ENCODE assay signal across 12 cellular contexts in the genomic region with DNA sequence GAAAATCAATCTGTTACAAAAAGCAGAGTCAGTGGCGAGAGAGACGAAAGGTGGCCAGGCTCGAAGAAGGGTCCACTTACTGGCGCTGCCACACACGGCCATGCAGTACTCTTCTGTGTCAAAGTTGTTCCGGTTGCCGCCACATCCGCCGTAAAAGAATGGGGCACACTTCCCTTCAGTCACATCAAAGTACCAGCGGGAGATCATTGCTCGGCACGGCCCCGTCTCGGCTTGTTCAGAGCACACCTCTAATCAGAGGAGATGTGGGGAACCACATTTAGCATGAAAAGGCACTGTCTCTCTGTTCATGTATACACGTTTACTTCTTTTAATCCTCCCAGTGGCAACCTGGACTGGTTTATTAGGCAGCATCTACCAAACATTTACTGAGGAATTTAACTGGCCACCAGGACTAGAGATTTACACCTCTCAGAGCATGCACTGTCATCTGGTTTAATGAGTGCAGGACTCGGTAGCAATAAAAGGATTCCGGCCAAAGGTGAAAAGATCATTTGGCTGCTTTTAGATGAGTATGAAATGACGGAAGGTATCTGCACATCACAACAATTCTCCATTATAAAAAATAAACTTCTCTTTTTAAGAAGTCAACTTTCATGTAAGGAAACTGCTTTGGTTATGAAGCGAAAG.
DNase-seq lines count a peak whose midpoint lies in the region; ATAC-seq and TF ChIP-seq lines count a peak whose summit lies in the region.
"Had no signal": no experiment of that assay in that cellular context is flagged by ENCODE, and none has a peak within 500 bp of the region (broad histone marks: within the 10 kb centered on the region; RNA-seq: fewer than 3 reads in every experiment).

No MANE protein-coding gene starts in this region.

- no peaks in the 10 kb centered on the region for H3K36me3 ChIP-seq in mesendoderm (ENCODE audit: control insufficient read depth, insufficient read depth, low read length)
- H3K36me3 ChIP-seq in transverse colon, result no peaks in the 10 kb centered on the region
- peaks cover 0 to 40% of the 10 kb centered on the region in 2 donors for H3K36me3 ChIP-seq in gastroesophageal sphincter

- H4K8ac ChIP-seq in mesendoderm (ENCODE audit: low read depth, low read length), result no peak overlapping the region

- POLR2A ChIA-PET in activated CD4-positive, alpha-beta T cell treated with anti-CD3 and anti-CD28 coated beads for 36 hours (lab: Charles Lee), result no interaction called here

- peak in 2 of 5 experiments; percentile 10 to 22 for TF ChIP-seq CTCF in transverse colon (IDR thresholded peaks at IDR 0.05)
- no peak for TF ChIP-seq CTCF in gastroesophageal sphincter (IDR thresholded peaks at IDR 0.05)

- no peak overlapping the region for H2AK5ac ChIP-seq in mesendoderm (ENCODE audit: low read length)

- peaks cover 13% of the 10 kb centered on the region for H3K4me1 Mint-ChIP-seq in activated CD4-positive, alpha-beta T cell treated with anti-CD3 and anti-CD28 coated beads for 36 hours
- H3K4me1 Mint-ChIP-seq in activated naive CD4-positive, alpha-beta T cell treated with anti-CD3 and anti-CD28 coated beads for 36 hours (ENCODE audit: low read depth), result peaks cover 3% of the 10 kb centered on the region

- no peaks in the 10 kb centered on the region for H3K9me3 ChIP-seq in transverse colon
- no peaks in the 10 kb centered on the region for H3K9me3 ChIP-seq in gastroesophageal sphincter
- H3K9me3 ChIP-seq: testis had no signal

- in situ Hi-C loops in transverse colon (cut with MboI; ENCODE audit: low pct_ligation_motif_present in 1 of 4, low pct_unique_long_range_greater_than_20kb in 1 of 4, low sequenced_read_pairs in 3 of 4), result no loop called here

- no peak overlapping the region for H2BK120ac ChIP-seq in mesendoderm (ENCODE audit: low read depth, low read length)

- DNase-seq in activated CD4-positive, alpha-beta T cell treated with anti-CD3 and anti-CD28 coated beads for 36 hours, result peak; percentile 66
- DNase-seq in activated CD4-positive, alpha-beta T cell treated with anti-CD3 and anti-CD28 coated beads for 1 hour, result no peak
- peak; percentile 65 for DNase-seq in activated naive CD4-positive, alpha-beta T cell treated with anti-CD3 and anti-CD28 coated beads for 36 hours
- DNase-seq in mesendoderm (no peak), transverse colon (peak; percentile 42), GM03348 (ENCODE audit: low spot score) (no peak)
- DNase-seq: NCI-H187 treated with DMSO at 0.1 percent for 48 hours, PC-9, testis had no signal

- intact Hi-C loops in activated CD4-positive, alpha-beta T cell treated with anti-CD3 and anti-CD28 coated beads for 36 hours (cut with DNase I, micrococcal nuclease), result no loop called here
- intact Hi-C loops in activated naive CD4-positive, alpha-beta T cell treated with anti-CD3 and anti-CD28 coated beads for 36 hours (cut with micrococcal nuclease), result loop anchor here (5.0 kb wide), 1 partner anchor 103 kb away; no protein-coding TSS in a partner anchor
- intact Hi-C loops in transverse colon (cut with DNase I; ENCODE audit: low total_unique reads), result no loop called here

- H2BK5ac ChIP-seq in mesendoderm (ENCODE audit: low read length), result no peak overlapping the region

- CTCF ChIA-PET in activated CD4-positive, alpha-beta T cell treated with anti-CD3 and anti-CD28 coated beads for 36 hours (lab: Charles Lee), result no interaction called here
- CTCF ChIA-PET in activated naive CD4-positive, alpha-beta T cell treated with anti-CD3 and anti-CD28 coated beads for 36 hours (lab: Charles Lee), result no interaction called here

- H4K5ac ChIP-seq in mesendoderm (ENCODE audit: low read length), result no peak overlapping the region

- no peak overlapping the region for H3K4ac ChIP-seq in mesendoderm (ENCODE audit: low read depth, low read length)

- H3K23ac ChIP-seq in mesendoderm (ENCODE audit: low read length), result no peak overlapping the region

- no peak overlapping the region for H3K4me2 ChIP-seq in mesendoderm (ENCODE audit: low read length)
- H3K4me2 ChIP-seq: PC-9, smooth muscle cell had no signal

- peaks cover 2% of the 10 kb centered on the region for H3K79me2 ChIP-seq in mesendoderm (ENCODE audit: control insufficient read depth, insufficient read depth, low read length)

- peak overlapping the region; percentile 37 for H3K56ac ChIP-seq in mesendoderm (ENCODE audit: low read length)

- peak overlapping the region; percentile 68 for H3K27ac Mint-ChIP-seq in activated CD4-positive, alpha-beta T cell treated with anti-CD3 and anti-CD28 coated beads for 36 hours
- H3K27ac Mint-ChIP-seq in activated naive CD4-positive, alpha-beta T cell treated with anti-CD3 and anti-CD28 coated beads for 36 hours, result no peak overlapping the region

- H3K79me1 ChIP-seq in mesendoderm (ENCODE audit: low read length), result peaks cover 16% of the 10 kb centered on the region

- H2BK15ac ChIP-seq in mesendoderm (replicated peaks; ENCODE audit: low read depth), result no peak overlapping the region

- no peaks in the 10 kb centered on the region for H3K9me3 Mint-ChIP-seq in activated CD4-positive, alpha-beta T cell treated with anti-CD3 and anti-CD28 coated beads for 36 hours (ENCODE audit: low read depth)
- H3K9me3 Mint-ChIP-seq in activated naive CD4-positive, alpha-beta T cell treated with anti-CD3 and anti-CD28 coated beads for 36 hours, result no peaks in the 10 kb centered on the region

- H3K4me3 ChIP-seq in mesendoderm (ENCODE audit: low read length) (no peak overlapping the region), transverse colon (no peak overlapping the region), gastroesophageal sphincter (no peak overlapping the region)
- H3K4me3 ChIP-seq: PC-9, smooth muscle cell, testis had no signal

- H3K4me1 ChIP-seq in mesendoderm (ENCODE audit: control insufficient read depth, low read depth, low read length) (peaks cover 3% of the 10 kb centered on the region), transverse colon (peaks cover 0 to 29% (median 21%) of the 10 kb centered on the region in 4 donors), gastroesophageal sphincter (peaks cover 0 to 2% (median 0%) of the 10 kb centered on the region in 3 donors)
- H3K4me1 ChIP-seq: testis had no signal

- peak; percentile 94 for ATAC-seq in activated CD4-positive, alpha-beta T cell treated with anti-CD3 and anti-CD28 coated beads for 36 hours
- ATAC-seq in gastroesophageal sphincter (no peak), HG02798 (IDR thresholded peaks at IDR 0.05; ENCODE audit: poor library complexity, unreplicated experiment) (no peak)

- no peak overlapping the region for H3K18ac ChIP-seq in mesendoderm (ENCODE audit: low read length)

- WGBS in mesendoderm (ENCODE audit: extremely low coverage, insufficient coverage, low lambda C conversion rate), result no CpG with 5 or more reads among the region's 19 CpGs
- 32 to 63% methylated on average over 5 to 15 of the region's 19 CpGs for WGBS in transverse colon (ENCODE audit: low coverage in 1 of 2), 2 donors
- WGBS in gastroesophageal sphincter (ENCODE audit: low coverage in 1 of 2), 2 donors, result 86 to 100% methylated on average over 5 to 17 of the region's 19 CpGs

- no peak overlapping the region for H3K9ac ChIP-seq in mesendoderm (ENCODE audit: low read length)

- H3K27ac ChIP-seq in mesendoderm (ENCODE audit: low read depth, low read length) (no peak overlapping the region), transverse colon (peak overlapping the region; percentile 21 to 66 (median 38)), gastroesophageal sphincter (no peak overlapping the region)
- H3K27ac ChIP-seq: PC-9, testis had no signal

- TF ChIP-seq POLR2A in transverse colon (IDR thresholded peaks at IDR 0.05) (no peak), gastroesophageal sphincter (IDR thresholded peaks at IDR 0.05) (no peak)

- H3K27me3 ChIP-seq in mesendoderm (ENCODE audit: insufficient read depth, low read length, poor library complexity), result no peaks in the 10 kb centered on the region
- H3K27me3 ChIP-seq in transverse colon, result no peaks in the 10 kb centered on the region
- no peaks in the 10 kb centered on the region for H3K27me3 ChIP-seq in gastroesophageal sphincter
- H3K27me3 ChIP-seq: testis had no signal

- no peak for TF ChIP-seq EP300 in transverse colon (IDR thresholded peaks at IDR 0.05; ENCODE audit: low read depth)
- no peak for TF ChIP-seq EP300 in gastroesophageal sphincter (IDR thresholded peaks at IDR 0.05)

- peak overlapping the region; percentile 45 for H3K4me3 Mint-ChIP-seq in activated CD4-positive, alpha-beta T cell treated with anti-CD3 and anti-CD28 coated beads for 36 hours
- H3K4me3 Mint-ChIP-seq in activated naive CD4-positive, alpha-beta T cell treated with anti-CD3 and anti-CD28 coated beads for 36 hours, result peak overlapping the region; percentile 28

- H3K36me3 Mint-ChIP-seq in activated CD4-positive, alpha-beta T cell treated with anti-CD3 and anti-CD28 coated beads for 36 hours (ENCODE audit: low read depth), result peaks cover 8% of the 10 kb centered on the region
- H3K36me3 Mint-ChIP-seq in activated naive CD4-positive, alpha-beta T cell treated with anti-CD3 and anti-CD28 coated beads for 36 hours (ENCODE audit: low read depth), result peaks cover 1% of the 10 kb centered on the region

- no peaks in the 10 kb centered on the region for H3K27me3 Mint-ChIP-seq in activated CD4-positive, alpha-beta T cell treated with anti-CD3 and anti-CD28 coated beads for 36 hours
- H3K27me3 Mint-ChIP-seq in activated naive CD4-positive, alpha-beta T cell treated with anti-CD3 and anti-CD28 coated beads for 36 hours (ENCODE audit: low read depth), result no peaks in the 10 kb centered on the region

Comparison
In these comparisons a context has a peak if more than half of its experiments do, and no peak if none do; other contexts are left out.
1. DNase-seq: peak in activated CD4-positive, alpha-beta T cell treated with anti-CD3 and anti-CD28 coated beads for 36 hours (single experiment), activated naive CD4-positive, alpha-beta T cell treated with anti-CD3 and anti-CD28 coated beads for 36 hours (single experiment) and transverse colon (single experiment); none in activated CD4-positive, alpha-beta T cell treated with anti-CD3 and anti-CD28 coated beads for 1 hour (single experiment), mesendoderm (single experiment) and GM03348 (single experiment).
2. H3K27ac ChIP-seq: peak in transverse colon (4 of 4); none in mesendoderm (single experiment) and gastroesophageal sphincter (0 of 4).